In genomic region chr1:203508463-203508862, GRCh38 we compare ENCODE assay signal across 1 cellular context.
TF ChIP-seq lines count a peak whose summit lies in the region.

No MANE protein-coding gene starts in this region.

TF ChIP-seq in SK-N-SH, 30 proteins besides CTCF, POLR2A, EP300 and RAD21 (continued from another document):
- no peak for TF ChIP-seq TAF1 (IDR thresholded peaks at IDR 0.05; ENCODE audit: borderline replicate concordance, low read depth, low read length)
